8 cellular contexts compared by ENCODE assay signal in genomic region chrX:53224860-53225797, GRCh38. TPM values are rescaled to one million over a fixed set of nuclear protein-coding genes. Genes with fewer than 3 reads are reported as not detected.
DNase-seq lines count a peak whose midpoint lies in the region; ATAC-seq, FAIRE-seq and TF ChIP-seq lines count a peak whose summit lies in the region.

Gene KDM5C, minus strand, starts transcription at chrX:53225207. Its CDS starts 318 bp downstream, at chrX:53224889.

- WGBS in psoas muscle, 3 donors: 0 to 1% (median 0%) methylated on average over 36 to 67 of the region's 67 CpGs

- peaks cover 2% of the 10 kb centered on the region for H3K36me3 Mint-ChIP-seq in T-helper 17 cell (ENCODE audit: low read depth)

- peaks cover 20% of the 10 kb centered on the region for H3K4me1 ChIP-seq in psoas muscle

- FAIRE-seq in GM12891 (lab: Jason Lieb, UNC) (peak; percentile 99), urothelium cell line (lab: Jason Lieb, UNC) (peak; percentile 65)

- H3K9me3 ChIP-seq in T-helper 17 cell (ENCODE audit: control insufficient read depth, low read length, poor library complexity, severe bottlenecking): no peaks in the 10 kb centered on the region
- no peaks in the 10 kb centered on the region for H3K9me3 ChIP-seq in psoas muscle

- no peak for TF ChIP-seq CTCF in psoas muscle (IDR thresholded peaks at IDR 0.05)

- peak within 1 kb of the TSS; percentile 97 for H3K4me3 ChIP-seq in psoas muscle

- H3K27ac ChIP-seq in psoas muscle: peak within 1 kb of the TSS; percentile 95

- H3K27me3 Mint-ChIP-seq in T-helper 17 cell: no peaks in the 10 kb centered on the region

- peak within 1 kb of the TSS; percentile 99 for H3K27ac Mint-ChIP-seq in T-helper 17 cell

- H3K4me1 Mint-ChIP-seq in T-helper 17 cell: peaks cover 14% of the 10 kb centered on the region

- intact Hi-C loops in left ventricle myocardium superior (cut with micrococcal nuclease) (no loop called here), psoas muscle (cut with DNase I) (loop anchor here in 1 of 2 donors (10.0 kb wide), 1 partner anchor 140 kb away; the partner anchor contains the start of gene TSPYL2)

- peak within 1 kb of the TSS; percentile 94 for H3K4me3 Mint-ChIP-seq in T-helper 17 cell

- no peaks in the 10 kb centered on the region for H3K27me3 ChIP-seq in psoas muscle (ENCODE audit: insufficient read depth in 3 of 3, low read length in 2 of 3)

- TF ChIP-seq POLR2A in GM12891 (IDR thresholded peaks at IDR 0.05; ENCODE audit: low read depth, low read length): peak; percentile 82; the same call in 1 of the 2 replicates

- DNase-seq in GM12891 (ENCODE audit: insufficient read length, low spot score) (peak; percentile 78), NCI-H1694 treated with DMSO at 0.1 percent for 48 hours (lab: John Stamatoyannopoulos, UW) (peak; percentile 81), T-helper 17 cell (peak; percentile 67 to 74 (median 70)), amygdala (lab: John Stamatoyannopoulos, UW) (peak; percentile 2 to 93 (median 74)), left ventricle myocardium superior (peak; percentile 90), psoas muscle (peak; percentile 95 to 97), urothelium cell line (ENCODE audit: low spot score) (peak; percentile 93)

- ATAC-seq in HG02870 (IDR thresholded peaks at IDR 0.05; ENCODE audit: unreplicated experiment) (peak; percentile 70), T-helper 17 cell (peak; percentile 79), left ventricle myocardium superior (peak; percentile 94), psoas muscle (peak; percentile 80 to 87 (median 84))

- peaks cover 2 to 8% of the 10 kb centered on the region in 2 donors for H3K36me3 ChIP-seq in psoas muscle (ENCODE audit: insufficient read depth in 1 of 2, low read depth in 1 of 2)

TF ChIP-seq in GM12891, 5 proteins besides CTCF, POLR2A, EP300 and RAD21:
- no peak for TF ChIP-seq SPI1 (IDR thresholded peaks at IDR 0.05; ENCODE audit: low read depth, low read length)
- TF ChIP-seq POLR2AphosphoS5 (IDR thresholded peaks at IDR 0.05; ENCODE audit: low read depth, low read length): peak; percentile 88
- TF ChIP-seq POU2F2 (IDR thresholded peaks at IDR 0.05; ENCODE audit: low read depth, low read length): peak; percentile 67
- no peak for TF ChIP-seq PAX5 (IDR thresholded peaks at IDR 0.05; ENCODE audit: insufficient read depth, low read length, severe bottlenecking)
- TF ChIP-seq TAF1 (IDR thresholded peaks at IDR 0.05; ENCODE audit: low read depth, low read length): peak; percentile 97

RNA-seq across cellular contexts. Expression of gene KDM5C, which starts in this region (rescaled TPM):
- polyA plus RNA-seq in GM12891 (2012; ENCODE audit: low read depth, missing spikeins): 31.1 TPM
- total RNA-seq in T-helper 17 cell (100 to 1,000 TPM; 208 to 211 TPM), left ventricle myocardium superior (33.7 TPM), psoas muscle (100 to 1,000 TPM in 2 of 4 donors, 10 to 100 TPM in 2; 62.2 to 119 (median 96.0) TPM)
- polyA plus RNA-seq in psoas muscle: 10 to 100 TPM; 22.4 to 52.9 (median 36.1) TPM

Comparison
In these comparisons a context has a peak if more than half of its experiments do, and no peak if none do; other contexts are left out.
1. Peak in every context shown above with its lines: DNase-seq, ATAC-seq, H3K4me3 ChIP-seq and H3K27ac ChIP-seq.